In the genomic region with DNA sequence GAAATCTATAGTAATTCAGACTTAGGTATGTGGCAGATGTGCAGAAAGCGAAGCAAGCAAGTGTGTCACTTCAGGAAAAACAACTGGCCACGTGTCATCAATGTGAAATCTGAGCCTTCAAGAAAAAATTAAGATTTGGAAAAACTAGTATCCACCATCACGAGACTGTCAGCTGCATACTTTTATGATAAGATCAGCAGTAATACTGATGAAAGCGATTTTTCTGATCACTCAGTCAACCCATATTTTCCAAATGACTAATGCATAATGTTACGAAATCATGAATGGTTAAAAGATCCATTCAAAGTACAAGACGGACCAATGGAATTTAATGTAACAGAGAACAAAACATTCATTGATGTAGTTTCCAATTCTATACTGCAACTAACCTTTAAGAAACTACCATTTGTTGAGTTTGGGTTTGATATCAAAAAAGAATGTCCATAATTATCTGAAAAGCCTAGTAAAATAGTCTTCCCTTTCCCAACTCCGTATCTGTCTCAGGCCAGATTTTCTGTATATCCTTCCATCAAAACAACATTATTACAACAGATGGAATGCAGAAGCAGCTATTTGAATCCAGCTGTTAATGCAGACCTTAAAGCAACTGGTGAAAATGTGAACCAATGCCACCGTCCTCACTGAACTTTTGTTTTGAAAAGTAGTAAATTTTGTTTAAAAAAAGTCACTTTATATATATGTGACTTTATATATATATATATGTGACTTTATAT, we compare ENCODE assay signal across 12 cellular contexts. TPM values are rescaled to one million over a fixed set of nuclear protein-coding genes. Genes with fewer than 3 reads are reported as not detected.
DNase-seq lines count a peak whose midpoint lies in the region; ATAC-seq and TF ChIP-seq lines count a peak whose summit lies in the region.
"Had no signal": no experiment of that assay in that cellular context is flagged by ENCODE, and none has a peak within 500 bp of the region (broad histone marks: within the 10 kb centered on the region; RNA-seq: fewer than 3 reads in every experiment).

No MANE protein-coding gene starts in this region.

- BruUV-seq in Calu3 (replicated peaks; lab: Mats Ljungman, UMichigan), result no TSS peak

- peaks cover 12% of the 10 kb centered on the region for H3K4me1 Mint-ChIP-seq in Calu3 (ENCODE audit: low read depth, unreplicated experiment)
- H3K4me1 Mint-ChIP-seq in activated T-helper 2 cell treated with anti-CD3 and anti-CD28 coated beads, Interferon-gamma antibody, Interleukin-2, Interleukin-4, amounts not matched to agents 10 μg/mL and 5 μg/mL and 100 μg/mL, durations not matched to agents 14 hours and 24 hours and 36 hours (ENCODE audit: low read depth), result peaks cover 15% of the 10 kb centered on the region

- DNase-seq in Calu3, result peak; percentile 35
- peak; percentile 81 for DNase-seq in RKO (ENCODE audit: low spot score)
- no peak for DNase-seq in esophagus squamous epithelium (lab: John Stamatoyannopoulos, UW)
- peak; percentile 94 for DNase-seq in renal cortical epithelial cell (ENCODE audit: low read depth)
- no peak for DNase-seq in hypothalamus (lab: John Stamatoyannopoulos, UW)
- DNase-seq in NAMALWA (ENCODE audit: low spot score), result no peak
- DNase-seq in activated T-helper 2 cell treated with anti-CD3 and anti-CD28 coated beads, Interferon-gamma antibody, Interleukin-2, Interleukin-4, amounts not matched to agents 10 μg/mL and 5 μg/mL and 100 μg/mL, durations not matched to agents 14 hours and 24 hours and 36 hours (ENCODE audit: low spot score), result no peak
- DNase-seq: NCI-H2171 treated with DMSO at 0.1 percent for 48 hours; right lobe of liver; stimulated activated naive CD8-positive, alpha-beta T cell treated with anti-CD3 and anti-CD28 coated beads, Interleukin-15, Interleukin-2, amounts not matched to agents 100 U/mL and 50 U/mL, for 24 hours had no signal

- no peak for TF ChIP-seq POLR2A in esophagus squamous epithelium (IDR thresholded peaks at IDR 0.05)

- peak overlapping the region; percentile 91 for H3K27ac Mint-ChIP-seq in Calu3 (ENCODE audit: unreplicated experiment)
- no peak overlapping the region for H3K27ac Mint-ChIP-seq in activated T-helper 2 cell treated with anti-CD3 and anti-CD28 coated beads, Interferon-gamma antibody, Interleukin-2, Interleukin-4, amounts not matched to agents 10 μg/mL and 5 μg/mL and 100 μg/mL, durations not matched to agents 14 hours and 24 hours and 36 hours
- H3K27ac Mint-ChIP-seq: activated naive CD4-positive, alpha-beta T cell treated with anti-CD3 and anti-CD28 coated beads, Interleukin-2, amount 50 U/mL, for 24 hours had no signal

- no peak for ATAC-seq in HG02870 (IDR thresholded peaks at IDR 0.05; ENCODE audit: unreplicated experiment)
- ATAC-seq: stimulated activated naive CD8-positive, alpha-beta T cell treated with anti-CD3 and anti-CD28 coated beads, Interleukin-15, Interleukin-2, amounts not matched to agents 100 U/mL and 50 U/mL, for 24 hours had no signal

- no peaks in the 10 kb centered on the region for H3K9me3 Mint-ChIP-seq in Calu3 (ENCODE audit: low read depth, unreplicated experiment)
- no peaks in the 10 kb centered on the region for H3K9me3 Mint-ChIP-seq in activated T-helper 2 cell treated with anti-CD3 and anti-CD28 coated beads, Interferon-gamma antibody, Interleukin-2, Interleukin-4, amounts not matched to agents 10 μg/mL and 5 μg/mL and 100 μg/mL, durations not matched to agents 14 hours and 24 hours and 36 hours
- H3K9me3 Mint-ChIP-seq: activated naive CD4-positive, alpha-beta T cell treated with anti-CD3 and anti-CD28 coated beads, Interleukin-2, amount 50 U/mL, for 24 hours had no signal

- peaks cover 0 to 96% (median 34%) of the 10 kb centered on the region in 3 donors for H3K36me3 ChIP-seq in esophagus squamous epithelium

- TF ChIP-seq CTCF in Calu3 (IDR thresholded peaks at IDR 0.05; ENCODE audit: unreplicated experiment), result no peak
- TF ChIP-seq CTCF in esophagus squamous epithelium (IDR thresholded peaks at IDR 0.05), result no peak

- H3K27ac ChIP-seq in esophagus squamous epithelium, result peak overlapping the region in 3 of 4 donors; percentile 41 to 60 (median 51)
- H3K27ac ChIP-seq: right lobe of liver had no signal

- H3K4me3 ChIP-seq in esophagus squamous epithelium, result no peak overlapping the region
- H3K4me3 ChIP-seq: right lobe of liver had no signal

- CTCF ChIA-PET in Calu3 (lab: Charles Lee), result interaction anchor here (0.6 to 0.8 kb wide), 2 partner anchors 9 to 658 kb away, joined by 3 to 5 read pairs; no protein-coding TSS in a partner anchor

- peaks cover 0 to 13% (median 0%) of the 10 kb centered on the region in 3 donors for H3K4me1 ChIP-seq in esophagus squamous epithelium
- H3K4me1 ChIP-seq: right lobe of liver had no signal

- peaks cover 41% of the 10 kb centered on the region for H3K36me3 Mint-ChIP-seq in Calu3 (ENCODE audit: insufficient read depth, unreplicated experiment)
- H3K36me3 Mint-ChIP-seq in activated T-helper 2 cell treated with anti-CD3 and anti-CD28 coated beads, Interferon-gamma antibody, Interleukin-2, Interleukin-4, amounts not matched to agents 10 μg/mL and 5 μg/mL and 100 μg/mL, durations not matched to agents 14 hours and 24 hours and 36 hours (ENCODE audit: low read depth), result peaks cover 77% of the 10 kb centered on the region

- no peaks in the 10 kb centered on the region for H3K27me3 Mint-ChIP-seq in Calu3 (ENCODE audit: unreplicated experiment)
- no peaks in the 10 kb centered on the region for H3K27me3 Mint-ChIP-seq in activated T-helper 2 cell treated with anti-CD3 and anti-CD28 coated beads, Interferon-gamma antibody, Interleukin-2, Interleukin-4, amounts not matched to agents 10 μg/mL and 5 μg/mL and 100 μg/mL, durations not matched to agents 14 hours and 24 hours and 36 hours (ENCODE audit: low read depth)
- H3K27me3 Mint-ChIP-seq: activated naive CD4-positive, alpha-beta T cell treated with anti-CD3 and anti-CD28 coated beads, Interleukin-2, amount 50 U/mL, for 24 hours had no signal

- H3K9me3 ChIP-seq in esophagus squamous epithelium, result no peaks in the 10 kb centered on the region
- H3K9me3 ChIP-seq: right lobe of liver had no signal

- intact Hi-C loops in Calu3 (cut with micrococcal nuclease; ENCODE audit: unreplicated experiment) (no loop called here), esophagus squamous epithelium (cut with DNase I) (no loop called here)
- intact Hi-C loops in activated T-helper 2 cell treated with anti-CD3 and anti-CD28 coated beads, Interferon-gamma antibody, Interleukin-2, Interleukin-4, amounts not matched to agents 10 μg/mL and 5 μg/mL and 100 μg/mL, durations not matched to agents 14 hours and 24 hours and 36 hours (cut with micrococcal nuclease), result no loop called here

- H3K4me3 Mint-ChIP-seq in Calu3 (ENCODE audit: low read depth, unreplicated experiment), result peak overlapping the region; percentile 29
- no peak overlapping the region for H3K4me3 Mint-ChIP-seq in activated T-helper 2 cell treated with anti-CD3 and anti-CD28 coated beads, Interferon-gamma antibody, Interleukin-2, Interleukin-4, amounts not matched to agents 10 μg/mL and 5 μg/mL and 100 μg/mL, durations not matched to agents 14 hours and 24 hours and 36 hours (ENCODE audit: low read depth)
- H3K4me3 Mint-ChIP-seq: activated naive CD4-positive, alpha-beta T cell treated with anti-CD3 and anti-CD28 coated beads, Interleukin-2, amount 50 U/mL, for 24 hours had no signal

- 33 to 39% methylated on average over 8 of the region's 8 CpGs for WGBS in esophagus squamous epithelium, 2 donors

- no peaks in the 10 kb centered on the region for H3K27me3 ChIP-seq in esophagus squamous epithelium
- H3K27me3 ChIP-seq: right lobe of liver had no signal

RNA-seq across cellular contexts. Expression of a gene that starts 17.0 kb away (rescaled TPM):
- total RNA-seq in Calu3 (2022) (2.9 and 4.0 TPM in 2 replicates), esophagus squamous epithelium (10 to 100 TPM in 1 of 4 donors, 1 to 10 TPM in 3; 3.1 to 17.4 (median 4.2) TPM), renal cortical epithelial cell (6.3 and 30.2 TPM in 2 replicates)
- 76.1 and 79.0 TPM in 2 replicates for total RNA-seq in activated T-helper 2 cell treated with anti-CD3 and anti-CD28 coated beads, Interferon-gamma antibody, Interleukin-2, Interleukin-4, amounts not matched to agents 10 μg/mL and 5 μg/mL and 100 μg/mL, durations not matched to agents 14 hours and 24 hours and 36 hours

RNA-seq across cellular contexts. Expression of a gene that starts 30.5 kb away (rescaled TPM):
- total RNA-seq in Calu3 (2022), result 53.3 and 59.3 TPM in 2 replicates
- total RNA-seq in esophagus squamous epithelium, result 10 to 100 TPM; 20.8 to 42.3 (median 23.0) TPM
- 26.2 and 75.1 TPM in 2 replicates for total RNA-seq in renal cortical epithelial cell
- 73.3 and 76.1 TPM in 2 replicates for total RNA-seq in activated T-helper 2 cell treated with anti-CD3 and anti-CD28 coated beads, Interferon-gamma antibody, Interleukin-2, Interleukin-4, amounts not matched to agents 10 μg/mL and 5 μg/mL and 100 μg/mL, durations not matched to agents 14 hours and 24 hours and 36 hours

Comparison
In these comparisons a context has a peak if more than half of its experiments do, and no peak if none do; other contexts are left out.
1. DNase-seq: peak in Calu3 (single experiment), RKO (single experiment) and renal cortical epithelial cell (single experiment); none in esophagus squamous epithelium (single experiment), hypothalamus (0 of 51), NAMALWA (single experiment) and activated T-helper 2 cell treated with anti-CD3 and anti-CD28 coated beads, Interferon-gamma antibody, Interleukin-2, Interleukin-4, amounts not matched to agents 10 μg/mL and 5 μg/mL and 100 μg/mL, durations not matched to agents 14 hours and 24 hours and 36 hours (single experiment).